Comparison of ENCODE assay signal across 22 cellular contexts in the genomic region with DNA sequence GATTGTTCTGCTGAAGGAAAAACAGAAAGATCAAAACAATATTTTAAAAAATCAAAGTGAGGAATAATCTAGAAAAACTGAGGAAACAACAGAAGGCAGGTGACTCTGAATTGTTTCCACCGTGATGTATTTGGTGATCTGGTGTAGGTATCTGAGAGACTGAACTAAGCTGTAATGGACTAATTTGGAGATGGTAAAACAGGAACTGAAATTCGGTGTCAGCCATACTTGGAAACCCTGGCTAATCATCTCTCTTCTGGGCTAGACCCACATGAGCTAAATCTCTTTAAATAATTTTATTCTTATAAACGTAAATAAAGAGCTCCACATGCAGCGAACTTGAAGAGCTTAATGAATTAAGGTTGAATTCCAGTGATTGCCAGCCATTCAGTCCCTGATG.
A peak's percentile ranks its signal among the peaks of the same experiment; 100 is the strongest.
DNase-seq lines count a peak whose midpoint lies in the region; ATAC-seq, FAIRE-seq and TF ChIP-seq lines count a peak whose summit lies in the region.
"Had no signal": no experiment of that assay in that cellular context is flagged by ENCODE, and none has a peak within 500 bp of the region (broad histone marks: within the 10 kb centered on the region; RNA-seq: fewer than 3 reads in every experiment).

No MANE protein-coding gene starts in this region.

- no peak overlapping the region for H2AFZ ChIP-seq in GM12878 (ENCODE audit: control insufficient read depth, low read depth, low read length)

- H3K4me2 ChIP-seq in GM12878 (ENCODE audit: control insufficient read depth, insufficient read depth) = no peak overlapping the region

- H3K4me3 ChIP-seq in GM12878 (no peak overlapping the region), upper lobe of left lung (no peak overlapping the region)
- H3K4me3 ChIP-seq: breast epithelium, smooth muscle cell, tibial artery had no signal

- H3K27me3 ChIP-seq in GM12878 (replicated peaks in 1 of 2; ENCODE audit: control insufficient read depth in 2 of 2, insufficient read depth in 2 of 2, low read length in 1 of 2) = no peaks in the 10 kb centered on the region
- no peaks in the 10 kb centered on the region for H3K27me3 ChIP-seq in upper lobe of left lung
- H3K27me3 ChIP-seq: breast epithelium, tibial artery had no signal

- WGBS in GM12878 (ENCODE audit: insufficient coverage, insufficient replicate concordance, low lambda C conversion rate, missing lambda C conversion rate) = 1% methylated on average over 4 of the region's 4 CpGs
- WGBS in upper lobe of left lung, 2 donors = 81 to 82% methylated on average over 4 of the region's 4 CpGs

- H3K27ac ChIP-seq in GM12878 (ENCODE audit: control insufficient read depth, insufficient read depth) (no peak overlapping the region), upper lobe of left lung (no peak overlapping the region)
- H3K27ac ChIP-seq: breast epithelium, tibial artery had no signal

- RAD21 ChIA-PET in GM12878 (lab: Charles Lee; ENCODE audit: unreplicated experiment) = no interaction called here

- POLR2A ChIA-PET in GM12878 (lab: Charles Lee) = no interaction called here

- TF ChIP-seq POLR2A in GM12878 (IDR thresholded peaks at IDR 0.05; ENCODE audit: low read depth, low read length) = no peak
- TF ChIP-seq POLR2A in upper lobe of left lung (IDR thresholded peaks at IDR 0.05) = no peak

- TF ChIP-seq CTCF in GM12878 (IDR thresholded peaks at IDR 0.05 in 2 of 3, conservative IDR thresholded peaks at IDR 0.05 in 1 of 3; ENCODE audit: control insufficient read depth in 2 of 3, extremely low read depth in 1 of 3, insufficient read depth in 1 of 3, low read depth in 3 of 3, low read length in 3 of 3) (no peak), GM20000 (IDR thresholded peaks at IDR 0.05; ENCODE audit: extremely low read depth, missing control alignments) (no peak), upper lobe of left lung (IDR thresholded peaks at IDR 0.05) (no peak)

- intact Hi-C loops in GM12878 (cut with micrococcal nuclease; ENCODE audit: unreplicated experiment) = no loop called here

- SMC1A ChIA-PET in GM12878 (lab: Charles Lee; ENCODE audit: uncharacterized antibody, unreplicated experiment) = no interaction called here

- CTCF ChIA-PET in GM12878 (lab: Yijun Ruan, JAX) = no interaction called here

- ATAC-seq in GM19351 (IDR thresholded peaks at IDR 0.05; ENCODE audit: unreplicated experiment) = peak; percentile 79
- peak; percentile 80 for ATAC-seq in HG02759 (IDR thresholded peaks at IDR 0.05; ENCODE audit: unreplicated experiment)
- peak; percentile 82 for ATAC-seq in HG03457 (IDR thresholded peaks at IDR 0.05; ENCODE audit: unreplicated experiment)
- peak; percentile 36; the same call in 1 of the 3 replicates for ATAC-seq in GM12878
- ATAC-seq in upper lobe of left lung (ENCODE audit: low FRiP score in 2 of 2) = no peak
- ATAC-seq: natural killer cell had no signal

- in situ Hi-C loops in GM12878 (cut with MboI) = no loop called here

- no peaks in the 10 kb centered on the region for H3K36me3 ChIP-seq in GM12878 (ENCODE audit: control insufficient read depth in 2 of 2, insufficient read depth in 2 of 2, low read length in 1 of 2)
- H3K36me3 ChIP-seq in upper lobe of left lung = no peaks in the 10 kb centered on the region
- H3K36me3 ChIP-seq: breast epithelium, tibial artery had no signal

- DNase-seq in GM12878 (ENCODE audit: low read depth, low spot score) = no peak
- DNase-seq in islet precursor cell = no peak
- DNase-seq in NK-92 (lab: John Stamatoyannopoulos, UW; ENCODE audit: unreplicated experiment) = no peak
- no peak for DNase-seq in GM20000 (ENCODE audit: low spot score)
- DNase-seq in upper lobe of left lung = no peak
- DNase-seq: activated CD4-positive, alpha-beta memory T cell treated with anti-CD3 and anti-CD28 coated beads, Interleukin-2, amount 10 ng/mL, durations not matched to agents 7 days and 5 days; activated naive CD8-positive, alpha-beta T cell treated with anti-CD3 and anti-CD28 coated beads, Interleukin-2, amount 10 ng/mL, durations not matched to agents 7 days and 5 days; activated T-cell treated with anti-CD3 and anti-CD28 coated beads, Interleukin-2, amount 50 U/mL, for 48 hours; AML-193; Caco-2; dermis blood vessel endothelial cell; natural killer cell; NCI-H1694; NCI-H446 treated with DMSO at 0.1 percent for 48 hours; tibial artery had no signal

- TF ChIP-seq RAD21 in GM12878 (IDR thresholded peaks at IDR 0.05; ENCODE audit: insufficient read depth, low read depth, low read length) = no peak

- TF ChIP-seq EP300 in GM12878 (IDR thresholded peaks at IDR 0.05; ENCODE audit: borderline replicate concordance in 1 of 2, control insufficient read depth in 1 of 2, low read depth in 2 of 2, low read length in 2 of 2) (no peak), upper lobe of left lung (IDR thresholded peaks at IDR 0.05) (no peak)

- H3K79me2 ChIP-seq in GM12878 (ENCODE audit: control insufficient read depth, insufficient read depth, low read length) = no peaks in the 10 kb centered on the region

- H3K9me3 ChIP-seq in GM12878 (replicated peaks; ENCODE audit: control insufficient read depth, insufficient read depth, low read length) (no peaks in the 10 kb centered on the region), upper lobe of left lung (no peaks in the 10 kb centered on the region)
- H3K9me3 ChIP-seq: breast epithelium, Caco-2, tibial artery had no signal

- no TSS peak for BruUV-seq in GM12878 (replicated peaks; lab: Mats Ljungman, UMichigan)

- FAIRE-seq in GM12878 (lab: Jason Lieb, UNC) = no peak
- FAIRE-seq: G401.6, HTR-8/SVneo had no signal

- no peak overlapping the region for H3K9ac ChIP-seq in GM12878 (ENCODE audit: control insufficient read depth, insufficient read depth, low read length)

- H3K4me1 ChIP-seq in GM12878 (ENCODE audit: control insufficient read depth, insufficient read depth, low read length) = no peaks in the 10 kb centered on the region
- H3K4me1 ChIP-seq in upper lobe of left lung = no peaks in the 10 kb centered on the region
- H3K4me1 ChIP-seq: breast epithelium, tibial artery had no signal

- H4K20me1 ChIP-seq in GM12878 (ENCODE audit: control insufficient read depth, insufficient read depth) = no peaks in the 10 kb centered on the region

TF ChIP-seq in GM12878, 131 proteins besides CTCF, POLR2A, EP300 and RAD21:
- no peak for TF ChIP-seq CHD2 (IDR thresholded peaks at IDR 0.05; ENCODE audit: borderline replicate concordance, low read depth, low read length)
- TF ChIP-seq SPI1 (IDR thresholded peaks at IDR 0.05; ENCODE audit: borderline replicate concordance, insufficient read depth, low read depth, low read length) = peak; percentile 85
TF ChIP-seq in GM12878: peak in this region for 1.

Comparison
In these comparisons a context has a peak if more than half of its experiments do, and no peak if none do; other contexts are left out.
1. ATAC-seq: peak in GM19351 (single experiment), HG02759 (single experiment), HG03457 (single experiment) and GM12878 (single experiment); none in upper lobe of left lung (0 of 2).